ENCODE assay signal across 24 cellular contexts in the genomic region with DNA sequence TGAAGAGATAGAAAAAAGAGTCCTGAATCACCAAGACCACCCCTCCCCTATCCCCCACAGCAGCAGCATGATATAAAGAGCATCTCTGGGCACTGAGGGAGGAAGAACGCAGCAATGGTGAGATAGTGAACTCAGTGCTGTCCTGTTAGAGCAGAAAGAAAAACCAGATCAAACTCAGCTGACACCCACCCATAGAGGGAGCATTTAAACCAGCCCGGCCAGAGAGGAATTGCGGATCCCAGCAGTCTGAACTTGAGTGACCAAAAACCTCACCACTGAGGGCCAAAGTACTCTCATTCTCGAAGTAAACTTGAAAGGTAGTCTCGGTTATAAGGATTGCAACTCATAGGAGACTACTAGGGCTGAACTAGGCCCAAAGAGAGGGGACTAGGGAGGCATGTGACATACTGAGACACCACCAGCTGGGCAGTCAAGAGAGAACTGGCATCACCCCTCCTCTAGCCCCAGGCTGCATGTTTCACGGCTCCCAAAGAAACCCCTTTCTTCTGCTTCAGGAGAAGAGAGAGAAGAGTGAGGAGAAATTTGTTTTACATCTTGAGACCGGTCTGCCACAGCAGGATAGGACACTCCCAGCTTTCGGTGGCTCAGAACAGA. TPM values are rescaled to one million over a fixed set of nuclear protein-coding genes. Genes with fewer than 3 reads are reported as not detected.
DNase-seq lines count a peak whose midpoint lies in the region; ATAC-seq and TF ChIP-seq lines count a peak whose summit lies in the region.
"Had no signal": no experiment of that assay in that cellular context is flagged by ENCODE, and none has a peak within 500 bp of the region (broad histone marks: within the 10 kb centered on the region; RNA-seq: fewer than 3 reads in every experiment).

No MANE protein-coding gene starts in this region.

- TF ChIP-seq CTCF in Loucy (conservative IDR thresholded peaks at IDR 0.05; ENCODE audit: low read length) (peak; percentile 29), astrocyte of the spinal cord (IDR thresholded peaks at IDR 0.05; ENCODE audit: low read depth, low read length) (peak; percentile 3), smooth muscle cell (IDR thresholded peaks at IDR 0.05; ENCODE audit: borderline replicate concordance, insufficient read depth, poor library complexity, severe bottlenecking) (no peak), foreskin keratinocyte (conservative IDR thresholded peaks at IDR 0.05) (no peak)

- no peaks in the 10 kb centered on the region for H3K27me3 ChIP-seq in Loucy (ENCODE audit: insufficient read depth, low read length, poor library complexity, severe bottlenecking)
- no peaks in the 10 kb centered on the region for H3K27me3 ChIP-seq in smooth muscle cell (ENCODE audit: low read depth)
- H3K27me3 ChIP-seq in foreskin keratinocyte = no peaks in the 10 kb centered on the region
- H3K27me3 ChIP-seq: esophagus muscularis mucosa, SJSA1, spleen had no signal

- H3K36me3 ChIP-seq in Loucy (ENCODE audit: insufficient read depth, low read length) = no peaks in the 10 kb centered on the region
- no peaks in the 10 kb centered on the region for H3K36me3 ChIP-seq in smooth muscle cell (ENCODE audit: low read depth)
- H3K36me3 ChIP-seq: esophagus muscularis mucosa, SJSA1, spleen had no signal

- H3K4me2 ChIP-seq in Loucy (ENCODE audit: low read depth, low read length, poor library complexity, severe bottlenecking) (no peak overlapping the region), smooth muscle cell (no peak overlapping the region)

- H2AFZ ChIP-seq in Loucy (ENCODE audit: low read length) = no peak overlapping the region; the same call in 1 of the 2 replicates
- peak overlapping the region; percentile 12 for H2AFZ ChIP-seq in smooth muscle cell (ENCODE audit: low read depth)

- ATAC-seq in foreskin keratinocyte = no peak
- ATAC-seq: activated CD4-positive, CD25-positive, alpha-beta regulatory T cell treated with anti-CD3 and anti-CD28 coated beads, Interleukin-2, amount 50 U/mL, for 24 hours; GM12878; natural killer cell had no signal

- WGBS in smooth muscle cell (ENCODE audit: low lambda C conversion rate) = 77% methylated on average over 8 of the region's 8 CpGs

- no peak overlapping the region for H3K4me3 ChIP-seq in Loucy (ENCODE audit: low read length, poor library complexity, severe bottlenecking)
- H3K4me3 ChIP-seq in astrocyte of the spinal cord (ENCODE audit: low read depth, low read length) = no peak overlapping the region
- H3K4me3 ChIP-seq in smooth muscle cell = no peak overlapping the region
- H3K4me3 ChIP-seq: esophagus muscularis mucosa, GM12878, SJSA1, spleen had no signal

- H3K27ac ChIP-seq in smooth muscle cell (ENCODE audit: low read depth) (no peak overlapping the region), foreskin keratinocyte (no peak overlapping the region)
- H3K27ac ChIP-seq: esophagus muscularis mucosa, SJSA1, spleen had no signal

- H3K79me2 ChIP-seq in Loucy (ENCODE audit: insufficient read depth, low read length) (no peaks in the 10 kb centered on the region), smooth muscle cell (ENCODE audit: low read depth) (no peaks in the 10 kb centered on the region)

- H3F3A ChIP-seq in Loucy (ENCODE audit: low read depth) (no peaks in the 10 kb centered on the region), smooth muscle cell (ENCODE audit: low read depth) (no peaks in the 10 kb centered on the region)

- H4K20me1 ChIP-seq in Loucy (ENCODE audit: insufficient read depth, low read length, poor library complexity, severe bottlenecking) (no peaks in the 10 kb centered on the region), smooth muscle cell (ENCODE audit: low read depth) (no peaks in the 10 kb centered on the region)

- DNase-seq in astrocyte of the spinal cord (ENCODE audit: low read depth, low spot score) (no peak), islet precursor cell (peak; percentile 66), smooth muscle cell (lab: John Stamatoyannopoulos, UW; ENCODE audit: unreplicated experiment) (no peak), foreskin keratinocyte (no peak), A172 (ENCODE audit: low spot score) (no peak), NCI-H2171 (lab: John Stamatoyannopoulos, UW) (no peak)
- DNase-seq: activated CD4-positive, alpha-beta memory T cell treated with anti-CD3 and anti-CD28 coated beads, Interleukin-2, amount 10 ng/mL, durations not matched to agents 7 days and 5 days; activated CD8-positive, alpha-beta memory T cell treated with anti-CD3 and anti-CD28 coated beads, Interleukin-2, amount 50 U/mL, for 48 hours; anterior cingulate cortex; caudate nucleus; immature natural killer cell; natural killer cell; NCI-H1092; NCI-H187; NCI-H526; retina; spleen; stimulated activated CD4-positive, alpha-beta T cell treated with anti-CD3 and anti-CD28 coated beads, Interleukin-4, amount 100 ng/mL, for 1 hour; T-helper 1 cell had no signal

- no peaks in the 10 kb centered on the region for H3K9me3 ChIP-seq in Loucy (ENCODE audit: insufficient read depth, low read depth, low read length)
- H3K9me3 ChIP-seq in smooth muscle cell (replicated peaks; ENCODE audit: low read depth) = no peaks in the 10 kb centered on the region
- H3K9me3 ChIP-seq: esophagus muscularis mucosa, SJSA1, spleen had no signal

- H3K9ac ChIP-seq in Loucy (ENCODE audit: low read depth, low read length, poor library complexity, severe bottlenecking) (no peak overlapping the region), smooth muscle cell (ENCODE audit: low read depth) (no peak overlapping the region)

- no peaks in the 10 kb centered on the region for H3K9me2 ChIP-seq in Loucy (replicated peaks; ENCODE audit: low read depth, low read length)

- H3K4me1 ChIP-seq in Loucy (ENCODE audit: insufficient read depth, low read length, poor library complexity, severe bottlenecking) (no peaks in the 10 kb centered on the region), smooth muscle cell (ENCODE audit: low read depth) (no peaks in the 10 kb centered on the region), foreskin keratinocyte (no peaks in the 10 kb centered on the region)
- H3K4me1 ChIP-seq: esophagus muscularis mucosa, SJSA1, spleen had no signal

- in situ Hi-C loops in astrocyte of the spinal cord (cut with HindIII; ENCODE audit: low sequenced_read_pairs) = no loop called here

RNA-seq across cellular contexts. Expression of gene TGFBR2, which starts 39.2 kb away (rescaled TPM):
- total RNA-seq in smooth muscle cell (53.7 and 60.9 TPM in 2 replicates), foreskin keratinocyte (125 TPM in 2 replicates)
- polyA plus RNA-seq in smooth muscle cell (37.5 and 39.6 TPM in 2 replicates), foreskin keratinocyte (38.6 and 47.4 TPM in 2 replicates)
- 16.6 and 16.9 TPM in 2 replicates for total RNA-seq in A172 (2014; rRNA removed; shearing (Covaris generic))

Comparison
In these comparisons a context has a peak if more than half of its experiments do, and no peak if none do; other contexts are left out.
1. CTCF ChIP-seq: peak in Loucy (single experiment) and astrocyte of the spinal cord (single experiment); none in smooth muscle cell (single experiment) and foreskin keratinocyte (single experiment).